Comparison of ENCODE assay signal across 1 cellular context in the genomic region with DNA sequence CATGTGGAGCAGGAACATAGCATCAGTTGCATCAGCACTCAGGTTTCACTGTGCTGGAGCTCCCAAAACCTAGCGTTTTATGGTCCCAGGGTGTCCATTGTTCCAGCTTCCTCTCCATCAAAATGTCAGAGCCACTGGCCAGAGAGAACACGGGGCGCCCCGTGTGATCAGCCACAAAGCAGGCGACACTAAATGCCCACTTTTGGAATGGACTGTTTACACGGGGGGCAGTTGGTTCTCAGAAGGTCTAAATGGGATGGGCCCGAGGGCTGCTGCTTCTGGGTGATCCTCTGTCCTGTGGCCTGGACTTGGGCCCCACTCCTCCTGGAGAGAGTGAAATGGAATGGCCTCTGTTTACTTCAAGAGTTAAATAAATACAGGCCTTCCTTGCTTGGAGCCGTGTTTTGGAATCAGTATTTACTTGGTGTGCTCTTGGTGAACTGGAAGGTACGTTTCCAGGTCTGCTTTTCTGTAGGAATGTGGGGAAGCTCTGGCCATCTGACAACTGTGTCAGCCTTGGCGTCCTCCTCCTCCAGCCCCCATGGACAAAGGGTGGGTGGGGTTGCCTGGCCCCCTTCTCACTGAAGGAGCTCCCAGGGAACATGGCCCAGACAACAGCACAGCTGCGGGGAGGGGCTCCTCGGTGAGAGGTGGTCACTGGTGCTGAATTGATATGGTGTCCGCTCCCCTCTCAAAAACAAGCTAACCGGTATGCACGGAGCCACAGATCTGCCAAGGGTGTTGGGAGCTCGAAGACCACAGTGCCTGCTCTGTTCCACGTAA.
TF ChIP-seq lines count a peak whose summit lies in the region.

No MANE protein-coding gene starts in this region.

TF ChIP-seq in HepG2, 621 proteins besides CTCF, POLR2A, EP300 and RAD21 (continued from another document and continues in another):
- TF ChIP-seq, protein P1, sequence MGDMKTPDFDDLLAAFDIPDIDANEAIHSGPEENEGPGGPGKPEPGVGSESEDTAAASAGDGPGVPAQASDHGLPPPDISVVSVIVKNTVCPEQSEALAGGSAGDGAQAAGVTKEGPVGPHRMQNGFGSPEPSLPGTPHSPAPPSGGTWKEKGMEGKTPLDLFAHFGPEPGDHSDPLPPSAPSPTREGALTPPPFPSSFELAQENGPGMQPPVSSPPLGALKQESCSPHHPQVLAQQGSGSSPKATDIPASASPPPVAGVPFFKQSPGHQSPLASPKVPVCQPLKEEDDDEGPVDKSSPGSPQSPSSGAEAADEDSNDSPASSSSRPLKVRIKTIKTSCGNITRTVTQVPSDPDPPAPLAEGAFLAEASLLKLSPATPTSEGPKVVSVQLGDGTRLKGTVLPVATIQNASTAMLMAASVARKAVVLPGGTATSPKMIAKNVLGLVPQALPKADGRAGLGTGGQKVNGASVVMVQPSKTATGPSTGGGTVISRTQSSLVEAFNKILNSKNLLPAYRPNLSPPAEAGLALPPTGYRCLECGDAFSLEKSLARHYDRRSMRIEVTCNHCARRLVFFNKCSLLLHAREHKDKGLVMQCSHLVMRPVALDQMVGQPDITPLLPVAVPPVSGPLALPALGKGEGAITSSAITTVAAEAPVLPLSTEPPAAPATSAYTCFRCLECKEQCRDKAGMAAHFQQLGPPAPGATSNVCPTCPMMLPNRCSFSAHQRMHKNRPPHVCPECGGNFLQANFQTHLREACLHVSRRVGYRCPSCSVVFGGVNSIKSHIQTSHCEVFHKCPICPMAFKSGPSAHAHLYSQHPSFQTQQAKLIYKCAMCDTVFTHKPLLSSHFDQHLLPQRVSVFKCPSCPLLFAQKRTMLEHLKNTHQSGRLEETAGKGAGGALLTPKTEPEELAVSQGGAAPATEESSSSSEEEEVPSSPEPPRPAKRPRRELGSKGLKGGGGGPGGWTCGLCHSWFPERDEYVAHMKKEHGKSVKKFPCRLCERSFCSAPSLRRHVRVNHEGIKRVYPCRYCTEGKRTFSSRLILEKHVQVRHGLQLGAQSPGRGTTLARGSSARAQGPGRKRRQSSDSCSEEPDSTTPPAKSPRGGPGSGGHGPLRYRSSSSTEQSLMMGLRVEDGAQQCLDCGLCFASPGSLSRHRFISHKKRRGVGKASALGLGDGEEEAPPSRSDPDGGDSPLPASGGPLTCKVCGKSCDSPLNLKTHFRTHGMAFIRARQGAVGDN (CRISPR knock-in tag; IDR thresholded peaks at IDR 0.05), result no peak
- TF ChIP-seq FOXP1 (IDR thresholded peaks at IDR 0.05), result no peak
- peak; percentile 84 for TF ChIP-seq FOXP1 (CRISPR knock-in tag; IDR thresholded peaks at IDR 0.05)
- no peak for TF ChIP-seq HMG20B (CRISPR knock-in tag; conservative IDR thresholded peaks at IDR 0.05)
- no peak for TF ChIP-seq REXO4 (CRISPR knock-in tag; IDR thresholded peaks at IDR 0.05; ENCODE audit: borderline replicate concordance)
- TF ChIP-seq ZBTB37 (CRISPR knock-in tag; IDR thresholded peaks at IDR 0.05), result 0 out of 2 replicates have a peak, but pooled peaks have one; percentile 18
- TF ChIP-seq SCMH1 (CRISPR knock-in tag; IDR thresholded peaks at IDR 0.05; ENCODE audit: borderline replicate concordance), result no peak
- TF ChIP-seq ZNF615 (CRISPR knock-in tag; IDR thresholded peaks at IDR 0.05; ENCODE audit: borderline replicate concordance), result no peak
- no peak for TF ChIP-seq MAFF (IDR thresholded peaks at IDR 0.05; ENCODE audit: low read depth, low read length)
- TF ChIP-seq LCORL (IDR thresholded peaks at IDR 0.05), result no peak
- peak; percentile 83 for TF ChIP-seq LCORL (CRISPR knock-in tag; IDR thresholded peaks at IDR 0.05)
- TF ChIP-seq ZNF234 (CRISPR knock-in tag; conservative IDR thresholded peaks at IDR 0.05), result no peak
- TF ChIP-seq, protein P2, sequence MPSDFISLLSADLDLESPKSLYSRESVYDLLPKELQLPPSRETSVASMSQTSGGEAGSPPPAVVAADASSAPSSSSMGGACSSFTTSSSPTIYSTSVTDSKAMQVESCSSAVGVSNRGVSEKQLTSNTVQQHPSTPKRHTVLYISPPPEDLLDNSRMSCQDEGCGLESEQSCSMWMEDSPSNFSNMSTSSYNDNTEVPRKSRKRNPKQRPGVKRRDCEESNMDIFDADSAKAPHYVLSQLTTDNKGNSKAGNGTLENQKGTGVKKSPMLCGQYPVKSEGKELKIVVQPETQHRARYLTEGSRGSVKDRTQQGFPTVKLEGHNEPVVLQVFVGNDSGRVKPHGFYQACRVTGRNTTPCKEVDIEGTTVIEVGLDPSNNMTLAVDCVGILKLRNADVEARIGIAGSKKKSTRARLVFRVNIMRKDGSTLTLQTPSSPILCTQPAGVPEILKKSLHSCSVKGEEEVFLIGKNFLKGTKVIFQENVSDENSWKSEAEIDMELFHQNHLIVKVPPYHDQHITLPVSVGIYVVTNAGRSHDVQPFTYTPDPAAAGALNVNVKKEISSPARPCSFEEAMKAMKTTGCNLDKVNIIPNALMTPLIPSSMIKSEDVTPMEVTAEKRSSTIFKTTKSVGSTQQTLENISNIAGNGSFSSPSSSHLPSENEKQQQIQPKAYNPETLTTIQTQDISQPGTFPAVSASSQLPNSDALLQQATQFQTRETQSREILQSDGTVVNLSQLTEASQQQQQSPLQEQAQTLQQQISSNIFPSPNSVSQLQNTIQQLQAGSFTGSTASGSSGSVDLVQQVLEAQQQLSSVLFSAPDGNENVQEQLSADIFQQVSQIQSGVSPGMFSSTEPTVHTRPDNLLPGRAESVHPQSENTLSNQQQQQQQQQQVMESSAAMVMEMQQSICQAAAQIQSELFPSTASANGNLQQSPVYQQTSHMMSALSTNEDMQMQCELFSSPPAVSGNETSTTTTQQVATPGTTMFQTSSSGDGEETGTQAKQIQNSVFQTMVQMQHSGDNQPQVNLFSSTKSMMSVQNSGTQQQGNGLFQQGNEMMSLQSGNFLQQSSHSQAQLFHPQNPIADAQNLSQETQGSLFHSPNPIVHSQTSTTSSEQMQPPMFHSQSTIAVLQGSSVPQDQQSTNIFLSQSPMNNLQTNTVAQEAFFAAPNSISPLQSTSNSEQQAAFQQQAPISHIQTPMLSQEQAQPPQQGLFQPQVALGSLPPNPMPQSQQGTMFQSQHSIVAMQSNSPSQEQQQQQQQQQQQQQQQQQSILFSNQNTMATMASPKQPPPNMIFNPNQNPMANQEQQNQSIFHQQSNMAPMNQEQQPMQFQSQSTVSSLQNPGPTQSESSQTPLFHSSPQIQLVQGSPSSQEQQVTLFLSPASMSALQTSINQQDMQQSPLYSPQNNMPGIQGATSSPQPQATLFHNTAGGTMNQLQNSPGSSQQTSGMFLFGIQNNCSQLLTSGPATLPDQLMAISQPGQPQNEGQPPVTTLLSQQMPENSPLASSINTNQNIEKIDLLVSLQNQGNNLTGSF (CRISPR knock-in tag; IDR thresholded peaks at IDR 0.05), result no peak
- TF ChIP-seq, protein P3, sequence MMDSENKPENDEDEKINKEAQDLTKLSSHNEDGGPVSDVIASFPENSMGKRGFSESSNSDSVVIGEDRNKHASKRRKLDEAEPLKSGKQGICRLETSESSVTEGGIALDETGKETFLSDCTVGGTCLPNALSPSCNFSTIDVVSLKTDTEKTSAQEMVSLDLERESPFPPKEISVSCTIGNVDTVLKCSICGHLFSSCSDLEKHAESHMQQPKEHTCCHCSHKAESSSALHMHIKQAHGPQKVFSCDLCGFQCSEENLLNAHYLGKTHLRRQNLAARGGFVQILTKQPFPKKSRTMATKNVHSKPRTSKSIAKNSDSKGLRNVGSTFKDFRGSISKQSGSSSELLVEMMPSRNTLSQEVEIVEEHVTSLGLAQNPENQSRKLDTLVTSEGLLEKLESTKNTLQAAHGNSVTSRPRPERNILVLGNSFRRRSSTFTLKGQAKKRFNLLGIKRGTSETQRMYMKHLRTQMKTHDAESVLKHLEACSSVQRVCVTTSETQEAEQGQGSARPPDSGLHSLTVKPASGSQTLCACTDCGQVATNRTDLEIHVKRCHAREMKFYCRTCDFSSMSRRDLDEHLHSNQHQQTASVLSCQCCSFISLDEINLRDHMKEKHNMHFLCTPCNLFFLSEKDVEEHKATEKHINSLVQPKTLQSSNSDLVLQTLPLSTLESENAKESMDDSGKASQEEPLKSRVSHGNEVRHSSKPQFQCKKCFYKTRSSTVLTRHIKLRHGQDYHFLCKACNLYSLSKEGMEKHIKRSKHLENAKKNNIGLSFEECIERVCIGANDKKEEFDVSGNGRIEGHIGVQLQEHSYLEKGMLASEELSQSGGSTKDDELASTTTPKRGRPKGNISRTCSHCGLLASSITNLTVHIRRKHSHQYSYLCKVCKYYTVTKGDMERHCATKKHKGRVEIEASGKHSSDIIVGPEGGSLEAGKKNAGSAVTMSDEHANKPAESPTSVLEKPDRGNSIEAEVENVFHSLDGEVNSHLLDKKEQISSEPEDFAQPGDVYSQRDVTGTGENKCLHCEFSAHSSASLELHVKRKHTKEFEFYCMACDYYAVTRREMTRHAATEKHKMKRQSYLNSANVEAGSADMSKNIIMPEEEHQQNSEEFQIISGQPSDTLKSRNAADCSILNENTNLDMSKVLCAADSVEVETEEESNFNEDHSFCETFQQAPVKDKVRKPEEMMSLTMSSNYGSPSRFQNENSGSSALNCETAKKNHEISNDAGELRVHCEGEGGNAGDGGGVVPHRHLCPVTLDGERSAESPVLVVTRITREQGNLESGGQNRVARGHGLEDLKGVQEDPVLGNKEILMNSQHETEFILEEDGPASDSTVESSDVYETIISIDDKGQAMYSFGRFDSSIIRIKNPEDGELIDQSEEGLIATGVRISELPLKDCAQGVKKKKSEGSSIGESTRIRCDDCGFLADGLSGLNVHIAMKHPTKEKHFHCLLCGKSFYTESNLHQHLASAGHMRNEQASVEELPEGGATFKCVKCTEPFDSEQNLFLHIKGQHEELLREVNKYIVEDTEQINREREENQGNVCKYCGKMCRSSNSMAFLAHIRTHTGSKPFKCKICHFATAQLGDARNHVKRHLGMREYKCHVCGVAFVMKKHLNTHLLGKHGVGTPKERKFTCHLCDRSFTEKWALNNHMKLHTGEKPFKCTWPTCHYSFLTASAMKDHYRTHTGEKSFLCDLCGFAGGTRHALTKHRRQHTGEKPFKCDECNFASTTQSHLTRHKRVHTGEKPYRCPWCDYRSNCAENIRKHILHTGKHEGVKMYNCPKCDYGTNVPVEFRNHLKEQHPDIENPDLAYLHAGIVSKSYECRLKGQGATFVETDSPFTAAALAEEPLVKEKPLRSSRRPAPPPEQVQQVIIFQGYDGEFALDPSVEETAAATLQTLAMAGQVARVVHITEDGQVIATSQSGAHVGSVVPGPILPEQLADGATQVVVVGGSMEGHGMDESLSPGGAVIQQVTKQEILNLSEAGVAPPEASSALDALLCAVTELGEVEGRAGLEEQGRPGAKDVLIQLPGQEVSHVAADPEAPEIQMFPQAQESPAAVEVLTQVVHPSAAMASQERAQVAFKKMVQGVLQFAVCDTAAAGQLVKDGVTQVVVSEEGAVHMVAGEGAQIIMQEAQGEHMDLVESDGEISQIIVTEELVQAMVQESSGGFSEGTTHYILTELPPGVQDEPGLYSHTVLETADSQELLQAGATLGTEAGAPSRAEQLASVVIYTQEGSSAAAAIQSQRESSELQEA (CRISPR knock-in tag; IDR thresholded peaks at IDR 0.05; ENCODE audit: not compliant biosample characterization), result no peak
- TF ChIP-seq PRPF4 (IDR thresholded peaks at IDR 0.05; ENCODE audit: low read depth, low read length, poor library complexity, severe bottlenecking), result no peak
- TF ChIP-seq ZFYVE20 (CRISPR knock-in tag; IDR thresholded peaks at IDR 0.05; ENCODE audit: borderline replicate concordance, low read depth), result no peak
- TF ChIP-seq, protein P4, sequence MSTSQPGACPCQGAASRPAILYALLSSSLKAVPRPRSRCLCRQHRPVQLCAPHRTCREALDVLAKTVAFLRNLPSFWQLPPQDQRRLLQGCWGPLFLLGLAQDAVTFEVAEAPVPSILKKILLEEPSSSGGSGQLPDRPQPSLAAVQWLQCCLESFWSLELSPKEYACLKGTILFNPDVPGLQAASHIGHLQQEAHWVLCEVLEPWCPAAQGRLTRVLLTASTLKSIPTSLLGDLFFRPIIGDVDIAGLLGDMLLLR (CRISPR knock-in tag; IDR thresholded peaks at IDR 0.05), result no peak
- TF ChIP-seq RNF219 (CRISPR knock-in tag; IDR thresholded peaks at IDR 0.05), result no peak
- peak; percentile 45 for TF ChIP-seq SALL1 (CRISPR knock-in tag; IDR thresholded peaks at IDR 0.05)
- TF ChIP-seq, protein P5, sequence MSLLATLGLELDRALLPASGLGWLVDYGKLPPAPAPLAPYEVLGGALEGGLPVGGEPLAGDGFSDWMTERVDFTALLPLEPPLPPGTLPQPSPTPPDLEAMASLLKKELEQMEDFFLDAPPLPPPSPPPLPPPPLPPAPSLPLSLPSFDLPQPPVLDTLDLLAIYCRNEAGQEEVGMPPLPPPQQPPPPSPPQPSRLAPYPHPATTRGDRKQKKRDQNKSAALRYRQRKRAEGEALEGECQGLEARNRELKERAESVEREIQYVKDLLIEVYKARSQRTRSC (CRISPR knock-in tag; IDR thresholded peaks at IDR 0.05; ENCODE audit: low read depth), result 0 out of 2 replicates have a peak, but pooled peaks have one; percentile 36
